10 cellular contexts compared by ENCODE assay signal in the genomic region with DNA sequence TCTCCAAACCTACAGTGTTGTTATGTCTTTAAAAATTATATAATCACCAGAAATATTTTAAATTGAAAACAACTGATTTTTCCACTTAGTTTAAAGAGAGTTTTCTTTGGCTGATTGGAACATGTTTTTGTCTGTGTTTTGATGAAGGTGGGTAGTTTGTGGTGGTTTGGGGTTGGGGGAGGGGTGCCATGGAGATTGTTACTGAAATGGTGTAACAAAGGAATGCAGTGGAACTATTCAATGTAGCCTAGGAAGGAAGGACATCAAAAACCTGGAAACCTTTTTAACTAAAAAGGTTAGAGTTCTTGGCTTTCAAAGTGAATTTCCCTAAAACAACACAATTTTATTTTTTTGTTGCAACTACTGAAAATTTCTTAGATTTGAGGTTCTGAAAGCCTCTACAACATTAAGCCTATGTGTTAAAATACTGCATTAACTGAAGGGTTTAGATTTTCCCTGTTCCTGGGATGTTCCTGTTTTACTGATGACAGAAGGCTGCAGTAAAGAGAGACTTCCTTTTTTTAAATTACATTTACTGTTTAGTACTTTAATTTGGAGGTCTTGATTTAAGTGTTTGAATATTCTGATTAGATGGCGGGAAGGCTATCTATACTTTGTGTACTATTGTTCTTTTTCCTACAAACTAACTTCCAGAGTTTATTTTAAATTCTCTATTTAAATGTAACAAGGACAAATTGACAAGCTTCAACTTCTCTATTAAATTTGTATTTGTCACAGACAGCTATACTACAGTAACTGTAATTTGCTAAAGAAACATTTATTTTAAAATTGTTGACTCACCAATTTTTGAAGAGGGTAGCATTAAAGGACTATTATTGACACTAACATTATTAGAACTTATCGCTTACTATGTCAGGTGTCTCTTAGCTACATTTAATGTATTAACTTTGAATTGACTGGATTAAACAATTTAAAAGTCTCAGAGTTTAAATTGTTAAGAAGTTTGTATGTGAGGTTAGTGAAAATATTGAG.
A peak's percentile ranks its signal among the peaks of the same experiment; 100 is the strongest.
DNase-seq lines count a peak whose midpoint lies in the region; ATAC-seq and TF ChIP-seq lines count a peak whose summit lies in the region.
"Had no signal": no experiment of that assay in that cellular context is flagged by ENCODE, and none has a peak within 500 bp of the region (broad histone marks: within the 10 kb centered on the region; RNA-seq: fewer than 3 reads in every experiment).

No MANE protein-coding gene starts in this region.

- no peak overlapping the region for H3K9ac ChIP-seq in BLaER1 treated with 17β-estradiol and CSF1 and Interleukin-3, amounts not matched to agents 10 nM and 100 nM
- H3K9ac ChIP-seq in Karpas-422 (ENCODE audit: low read length): no peak overlapping the region
- H3K9ac ChIP-seq: SK-N-SH had no signal

- H2AFZ ChIP-seq in Karpas-422 (ENCODE audit: low read length): no peak overlapping the region

- H3K4me2 ChIP-seq in BLaER1 treated with 17β-estradiol and CSF1 and Interleukin-3, amounts not matched to agents 10 nM and 100 nM: peak overlapping the region; percentile 70 to 89 (median 76); a peak in 18 of 22 replicates
- no peak overlapping the region for H3K4me2 ChIP-seq in Karpas-422 (ENCODE audit: low read depth, low read length, poor library complexity, severe bottlenecking)
- H3K4me2 ChIP-seq: SK-N-SH had no signal

- H3K79me2 ChIP-seq in Karpas-422 (ENCODE audit: low read length): no peaks in the 10 kb centered on the region

- H4K20me1 ChIP-seq in BLaER1 treated with 17β-estradiol and CSF1 and Interleukin-3, amounts not matched to agents 10 nM and 100 nM: peaks cover 27 to 90% (median 60%) of the 10 kb centered on the region in 11 experiments; a peak in 20 of 22 replicates
- peaks cover 30% of the 10 kb centered on the region for H4K20me1 ChIP-seq in Karpas-422 (ENCODE audit: insufficient read depth, low read depth, low read length)

- H3K27ac ChIP-seq in BLaER1 treated with 17β-estradiol and CSF1 and Interleukin-3, amounts not matched to agents 10 nM and 100 nM: peak overlapping the region in 2 of 11 experiments; percentile 24 to 47; a peak in 3 of 22 replicates
- H3K27ac ChIP-seq in lower lobe of right lung (peak overlapping the region; percentile 59), Karpas-422 (ENCODE audit: low read length) (no peak overlapping the region)

- H3K9me3 Mint-ChIP-seq in activated naive CD4-positive, alpha-beta T cell treated with anti-CD3 and anti-CD28 coated beads, Interleukin-2, amount 50 U/mL, for 72 hours: no peaks in the 10 kb centered on the region

- intact Hi-C loops in lower lobe of right lung (cut with DNase I): no loop called here

- no peaks in the 10 kb centered on the region for H3K9me3 ChIP-seq in BLaER1 treated with 17β-estradiol and CSF1 and Interleukin-3, amounts not matched to agents 10 nM and 100 nM (replicated peaks in 1 of 11)
- no peaks in the 10 kb centered on the region for H3K9me3 ChIP-seq in lower lobe of right lung
- no peaks in the 10 kb centered on the region for H3K9me3 ChIP-seq in Karpas-422 (ENCODE audit: low read length)
- H3K9me3 ChIP-seq: SK-N-SH had no signal

- H3K36me3 Mint-ChIP-seq in activated naive CD4-positive, alpha-beta T cell treated with anti-CD3 and anti-CD28 coated beads, Interleukin-2, amount 50 U/mL, for 72 hours: no peaks in the 10 kb centered on the region

- TF ChIP-seq CTCF in lower lobe of right lung (IDR thresholded peaks at IDR 0.05): no peak

- no peak overlapping the region for H3K4me3 ChIP-seq in BLaER1 treated with 17β-estradiol and CSF1 and Interleukin-3, amounts not matched to agents 10 nM and 100 nM
- peak overlapping the region; percentile 47 for H3K4me3 ChIP-seq in Jurkat, Clone E6-1 (ENCODE audit: low read length)
- H3K4me3 ChIP-seq in lower lobe of right lung: peak overlapping the region; percentile 35
- H3K4me3 ChIP-seq in Karpas-422 (ENCODE audit: low read length): no peak overlapping the region

- H3K27ac Mint-ChIP-seq in activated naive CD4-positive, alpha-beta T cell treated with anti-CD3 and anti-CD28 coated beads, Interleukin-2, amount 50 U/mL, for 72 hours: peak overlapping the region; percentile 81 to 93

- H3K27me3 ChIP-seq in BLaER1 treated with 17β-estradiol and CSF1 and Interleukin-3, amounts not matched to agents 10 nM and 100 nM: no peaks in the 10 kb centered on the region
- H3K27me3 ChIP-seq in lower lobe of right lung (ENCODE audit: low read depth) (no peaks in the 10 kb centered on the region), Karpas-422 (ENCODE audit: low read length) (no peaks in the 10 kb centered on the region)

- no peak for DNase-seq in Jurkat, Clone E6-1 (ENCODE audit: low read depth, low spot score)
- DNase-seq in activated naive CD4-positive, alpha-beta T cell treated with anti-CD3 and anti-CD28 coated beads, Interleukin-2, amount 50 U/mL, for 72 hours (ENCODE audit: low spot score in 2 of 2): no peak
- no peak for DNase-seq in lower lobe of right lung
- no peak for DNase-seq in Karpas-422
- no peak for DNase-seq in AG08396 (ENCODE audit: low spot score)
- DNase-seq in NCI-H1930 (lab: John Stamatoyannopoulos, UW): no peak
- DNase-seq: cerebellar nuclear complex, SK-N-SH had no signal

- no peak for ATAC-seq in activated naive CD4-positive, alpha-beta T cell treated with anti-CD3 and anti-CD28 coated beads, Interleukin-2, amount 50 U/mL, for 72 hours
- ATAC-seq in lower lobe of right lung (no peak), HG02973 (IDR thresholded peaks at IDR 0.05; ENCODE audit: unreplicated experiment) (no peak)

- H3K4me1 ChIP-seq in BLaER1 treated with 17β-estradiol and CSF1 and Interleukin-3, amounts not matched to agents 10 nM and 100 nM: peaks cover 46 to 78% (median 51%) of the 10 kb centered on the region in 10 experiments
- peaks cover 84% of the 10 kb centered on the region for H3K4me1 ChIP-seq in lower lobe of right lung
- H3K4me1 ChIP-seq in Karpas-422 (ENCODE audit: low read length): no peaks in the 10 kb centered on the region

- H3K9me2 ChIP-seq in Karpas-422 (replicated peaks; ENCODE audit: insufficient read depth, low read length): no peaks in the 10 kb centered on the region
- H3K9me2 ChIP-seq: SK-N-SH had no signal

- H3K36me3 ChIP-seq in BLaER1 treated with 17β-estradiol and CSF1 and Interleukin-3, amounts not matched to agents 10 nM and 100 nM: no peaks in the 10 kb centered on the region
- H3K36me3 ChIP-seq in lower lobe of right lung: no peaks in the 10 kb centered on the region
- no peaks in the 10 kb centered on the region for H3K36me3 ChIP-seq in Karpas-422 (ENCODE audit: insufficient read depth, low read length)

Comparison
In these comparisons a context has a peak if more than half of its experiments do, and no peak if none do; other contexts are left out.
1. H3K4me3 ChIP-seq: peak in Jurkat, Clone E6-1 (single experiment) and lower lobe of right lung (single experiment); none in BLaER1 treated with 17β-estradiol and CSF1 and Interleukin-3, amounts not matched to agents 10 nM and 100 nM (0 of 10) and Karpas-422 (single experiment).